Comparison of ENCODE assay signal across 23 cellular contexts in the genomic region with DNA sequence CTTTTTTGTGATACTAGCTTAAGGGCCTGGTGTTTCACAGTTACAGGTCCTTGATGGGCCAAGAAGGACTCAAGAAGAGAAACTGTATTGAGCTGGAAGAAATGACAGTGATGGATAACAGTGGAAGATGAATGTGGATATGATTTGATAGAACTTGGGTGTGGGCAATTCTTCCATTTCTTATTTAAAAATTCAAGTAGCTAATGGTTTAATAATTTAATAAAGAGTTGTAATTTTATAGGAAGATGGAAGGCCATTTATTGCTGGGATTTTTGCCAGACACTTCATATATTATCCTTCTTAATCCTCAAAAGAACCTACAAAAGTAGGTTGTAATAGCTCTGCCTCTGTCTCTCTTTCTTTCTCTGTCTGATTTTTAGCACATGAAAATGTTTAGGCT. TPM values are rescaled to one million over a fixed set of nuclear protein-coding genes. Genes with fewer than 3 reads are reported as not detected.
"Had no signal": no experiment of that assay in that cellular context is flagged by ENCODE, and none has a peak within 500 bp of the region (broad histone marks: within the 10 kb centered on the region; RNA-seq: fewer than 3 reads in every experiment).

No MANE protein-coding gene starts in this region.

- H3K4me3 ChIP-seq: cardiac muscle cell, dorsolateral prefrontal cortex, gastroesophageal sphincter, heart right ventricle, transverse colon had no signal

- H3K27me3 ChIP-seq: cardiac muscle cell, gastroesophageal sphincter, heart right ventricle, transverse colon had no signal

- H3K36me3 ChIP-seq: cardiac muscle cell, gastroesophageal sphincter, heart right ventricle, transverse colon had no signal

- H3K4me3 Mint-ChIP-seq: activated naive CD4-positive, alpha-beta T cell treated with anti-CD3 and anti-CD28 coated beads for 36 hours; activated naive CD8-positive, alpha-beta T cell treated with anti-CD3 and anti-CD28 coated beads, Interleukin-2, amount 50 U/mL, for 24 hours; endodermal cell; nephron had no signal

- H3K4me1 ChIP-seq: gastroesophageal sphincter, transverse colon had no signal

- H3K9me3 Mint-ChIP-seq: activated naive CD4-positive, alpha-beta T cell treated with anti-CD3 and anti-CD28 coated beads for 36 hours; activated naive CD8-positive, alpha-beta T cell treated with anti-CD3 and anti-CD28 coated beads, Interleukin-2, amount 50 U/mL, for 24 hours; activated T-helper 2 cell treated with anti-CD3 and anti-CD28 coated beads, Interferon-gamma antibody, Interleukin-2, Interleukin-4, amounts not matched to agents 10 μg/mL and 5 μg/mL and 100 μg/mL, durations not matched to agents 14 hours and 24 hours and 36 hours; nephron had no signal

- H3K4me1 Mint-ChIP-seq: activated naive CD8-positive, alpha-beta T cell treated with anti-CD3 and anti-CD28 coated beads, Interleukin-2, amount 50 U/mL, for 24 hours had no signal

- H3K9me3 ChIP-seq: gastroesophageal sphincter, transverse colon had no signal

- DNase-seq: activated CD4-positive, alpha-beta T cell treated with anti-CD3 and anti-CD28 coated beads, Interleukin-2, amount 50 U/mL, for 1 hour; activated naive CD4-positive, alpha-beta T cell treated with anti-CD3 and anti-CD28 coated beads for 36 hours; activated naive CD8-positive, alpha-beta T cell treated with anti-CD3 and anti-CD28 coated beads, Interleukin-2, amount 50 U/mL, for 24 hours; dorsolateral prefrontal cortex; erythroblast; heart right ventricle; occipital lobe; right cardiac atrium; small intestine; stimulated activated CD4-positive, alpha-beta T cell treated with anti-CD3 and anti-CD28 coated beads, Interleukin-4, amount 100 ng/mL, for 4 hours; stimulated activated CD8-positive, alpha-beta memory T cell treated with anti-CD3 and anti-CD28 coated beads, Interleukin-4, amount 100 ng/mL, for 48 hours; stimulated activated naive CD4-positive, alpha-beta T cell treated with Interleukin-2 at 50 U/mL for 16 hours; substantia nigra; T1000; transverse colon had no signal

- ATAC-seq: activated CD4-positive, CD25-positive, alpha-beta regulatory T cell treated with anti-CD3 and anti-CD28 coated beads, Interleukin-2, amount 50 U/mL, for 24 hours; activated naive CD8-positive, alpha-beta T cell treated with anti-CD3 and anti-CD28 coated beads, Interleukin-2, amount 50 U/mL, for 24 hours; gastroesophageal sphincter; left lobe of liver had no signal

- H3K27me3 Mint-ChIP-seq: progenitor cell of endocrine pancreas had no signal

- H3K27ac ChIP-seq: cardiac muscle cell, dorsolateral prefrontal cortex, gastroesophageal sphincter, transverse colon had no signal

- H3K27ac Mint-ChIP-seq: activated naive CD4-positive, alpha-beta T cell treated with anti-CD3 and anti-CD28 coated beads for 36 hours; activated naive CD8-positive, alpha-beta T cell treated with anti-CD3 and anti-CD28 coated beads, Interleukin-2, amount 50 U/mL, for 24 hours; activated T-helper 2 cell treated with anti-CD3 and anti-CD28 coated beads, Interferon-gamma antibody, Interleukin-2, Interleukin-4, amounts not matched to agents 10 μg/mL and 5 μg/mL and 100 μg/mL, durations not matched to agents 14 hours and 24 hours and 36 hours; endodermal cell; nephron; progenitor cell of endocrine pancreas had no signal

RNA-seq across cellular contexts. Expression of a gene that starts 47.2 kb away (rescaled TPM):
- total RNA-seq: activated naive CD4-positive, alpha-beta T cell treated with anti-CD3 and anti-CD28 coated beads for 36 hours; activated T-helper 2 cell treated with anti-CD3 and anti-CD28 coated beads, Interferon-gamma antibody, Interleukin-2, Interleukin-4, amounts not matched to agents 10 μg/mL and 5 μg/mL and 100 μg/mL, durations not matched to agents 14 hours and 24 hours and 36 hours; occipital lobe; progenitor cell of endocrine pancreas had no signal
